ENCODE assay signal across 14 cellular contexts in genomic region chr1:150127464-150127863, GRCh38. TPM values are rescaled to one million over a fixed set of nuclear protein-coding genes. Genes with fewer than 3 reads are reported as not detected.
A peak's percentile ranks its signal among the peaks of the same experiment; 100 is the strongest.
DNase-seq lines count a peak whose midpoint lies in the region; ATAC-seq and TF ChIP-seq lines count a peak whose summit lies in the region.
"Had no signal": no experiment of that assay in that cellular context is flagged by ENCODE, and none has a peak within 500 bp of the region (broad histone marks: within the 10 kb centered on the region; RNA-seq: fewer than 3 reads in every experiment).

No MANE protein-coding gene starts in this region.

- no peaks in the 10 kb centered on the region for H3K9me3 Mint-ChIP-seq in activated naive CD8-positive, alpha-beta T cell treated with anti-CD3 and anti-CD28 coated beads, Interleukin-2, amount 50 U/mL, for 24 hours
- H3K9me3 Mint-ChIP-seq in activated naive CD8-positive, alpha-beta T cell treated with anti-CD3 and anti-CD28 coated beads for 36 hours = no peaks in the 10 kb centered on the region
- H3K9me3 Mint-ChIP-seq in activated B cell treated with CpG ODN at 0.5 μM for 24 hours = no peaks in the 10 kb centered on the region
- H3K9me3 Mint-ChIP-seq: CD8-positive, alpha-beta memory T cell; GM23338 had no signal

- TF ChIP-seq CTCF in activated B cell treated with CpG ODN at 0.5 μM for 24 hours (IDR thresholded peaks at IDR 0.05) = no peak
- TF ChIP-seq CTCF in left lung (IDR thresholded peaks at IDR 0.05) = no peak
- no peak for TF ChIP-seq CTCF in foreskin keratinocyte (conservative IDR thresholded peaks at IDR 0.05)

- H3K36me3 Mint-ChIP-seq in activated naive CD8-positive, alpha-beta T cell treated with anti-CD3 and anti-CD28 coated beads, Interleukin-2, amount 50 U/mL, for 24 hours (ENCODE audit: low read depth) = peaks cover 8% of the 10 kb centered on the region
- peaks cover 5% of the 10 kb centered on the region for H3K36me3 Mint-ChIP-seq in activated naive CD8-positive, alpha-beta T cell treated with anti-CD3 and anti-CD28 coated beads for 36 hours
- peaks cover 4% of the 10 kb centered on the region for H3K36me3 Mint-ChIP-seq in activated B cell treated with CpG ODN at 0.5 μM for 24 hours (ENCODE audit: low read depth)

- CTCF ChIA-PET in activated B cell treated with CpG ODN at 0.5 μM for 24 hours (lab: Charles Lee) = interaction anchor here (1.1 to 2.1 kb wide), 4 partner anchors 23 to 165 kb away, joined by 3 to 5 read pairs (median 4); no protein-coding TSS in a partner anchor

- no peak for DNase-seq in activated naive CD8-positive, alpha-beta T cell treated with anti-CD3 and anti-CD28 coated beads, Interleukin-2, amount 50 U/mL, for 24 hours
- no peak for DNase-seq in activated naive CD8-positive, alpha-beta T cell treated with anti-CD3 and anti-CD28 coated beads for 36 hours
- DNase-seq in activated B cell treated with CpG ODN at 0.5 μM for 24 hours = no peak
- no peak for DNase-seq in left lung
- no peak for DNase-seq in cardiac septum (ENCODE audit: low spot score)
- DNase-seq in foreskin keratinocyte = no peak
- DNase-seq: Caco-2; CD8-positive, alpha-beta memory T cell; DND-41; GDM1; H7 had no signal

- H3K4me3 Mint-ChIP-seq in activated naive CD8-positive, alpha-beta T cell treated with anti-CD3 and anti-CD28 coated beads, Interleukin-2, amount 50 U/mL, for 24 hours = no peak overlapping the region
- no peak overlapping the region for H3K4me3 Mint-ChIP-seq in activated naive CD8-positive, alpha-beta T cell treated with anti-CD3 and anti-CD28 coated beads for 36 hours
- H3K4me3 Mint-ChIP-seq in activated B cell treated with CpG ODN at 0.5 μM for 24 hours = no peak overlapping the region
- H3K4me3 Mint-ChIP-seq: CD8-positive, alpha-beta memory T cell; GM23338 had no signal

- H3K27ac Mint-ChIP-seq in activated naive CD8-positive, alpha-beta T cell treated with anti-CD3 and anti-CD28 coated beads, Interleukin-2, amount 50 U/mL, for 24 hours = peak overlapping the region; percentile 35
- H3K27ac Mint-ChIP-seq in activated naive CD8-positive, alpha-beta T cell treated with anti-CD3 and anti-CD28 coated beads for 36 hours = no peak overlapping the region
- peak overlapping the region; percentile 18 for H3K27ac Mint-ChIP-seq in activated B cell treated with CpG ODN at 0.5 μM for 24 hours
- H3K27ac Mint-ChIP-seq: GM23338 had no signal

- H3K4me1 ChIP-seq in left lung (no peaks in the 10 kb centered on the region), foreskin keratinocyte (peaks cover 2% of the 10 kb centered on the region)
- H3K4me1 ChIP-seq: A549, BLaER1, Caco-2 had no signal

- H3K27ac ChIP-seq in left lung = no peak overlapping the region
- no peak overlapping the region for H3K27ac ChIP-seq in foreskin keratinocyte
- H3K27ac ChIP-seq: A549, BLaER1 had no signal

- H3K4me3 ChIP-seq in left lung = no peak overlapping the region
- H3K4me3 ChIP-seq: A549, BLaER1, GM23338 had no signal

- intact Hi-C loops in activated B cell treated with CpG ODN at 0.5 μM for 24 hours (cut with micrococcal nuclease) (loop anchor here (2.0 kb wide), 1 partner anchor 13 kb away; no protein-coding TSS in a partner anchor), left lung (cut with DNase I) (no loop called here), cardiac septum (cut with DNase I) (no loop called here)

- no peaks in the 10 kb centered on the region for H3K36me3 ChIP-seq in left lung
- H3K36me3 ChIP-seq: BLaER1 had no signal

- H3K27me3 ChIP-seq in left lung = no peaks in the 10 kb centered on the region
- no peaks in the 10 kb centered on the region for H3K27me3 ChIP-seq in foreskin keratinocyte
- H3K27me3 ChIP-seq: BLaER1 had no signal

- H3K4me1 Mint-ChIP-seq in activated naive CD8-positive, alpha-beta T cell treated with anti-CD3 and anti-CD28 coated beads, Interleukin-2, amount 50 U/mL, for 24 hours = peaks cover 16% of the 10 kb centered on the region
- peaks cover 6% of the 10 kb centered on the region for H3K4me1 Mint-ChIP-seq in activated naive CD8-positive, alpha-beta T cell treated with anti-CD3 and anti-CD28 coated beads for 36 hours
- peaks cover 14% of the 10 kb centered on the region for H3K4me1 Mint-ChIP-seq in activated B cell treated with CpG ODN at 0.5 μM for 24 hours
- H3K4me1 Mint-ChIP-seq: GM23338 had no signal

- no peak for ATAC-seq in activated naive CD8-positive, alpha-beta T cell treated with anti-CD3 and anti-CD28 coated beads, Interleukin-2, amount 50 U/mL, for 24 hours
- ATAC-seq in activated B cell treated with CpG ODN at 0.5 μM for 24 hours (ENCODE audit: low read depth) (no peak), left lung (peak; percentile 46), foreskin keratinocyte (no peak)
- ATAC-seq: A549, GM23338 had no signal

- POLR2A ChIA-PET in activated B cell treated with CpG ODN at 0.5 μM for 24 hours (lab: Charles Lee) = interaction anchor here (0.8 to 1.4 kb wide), 5 partner anchors 9 to 32 kb away, joined by 3 to 5 read pairs (median 3); partner anchors contain the start of gene PLEKHO1

- H3K27me3 Mint-ChIP-seq in activated naive CD8-positive, alpha-beta T cell treated with anti-CD3 and anti-CD28 coated beads, Interleukin-2, amount 50 U/mL, for 24 hours = no peaks in the 10 kb centered on the region
- H3K27me3 Mint-ChIP-seq in activated naive CD8-positive, alpha-beta T cell treated with anti-CD3 and anti-CD28 coated beads for 36 hours = no peaks in the 10 kb centered on the region
- no peaks in the 10 kb centered on the region for H3K27me3 Mint-ChIP-seq in activated B cell treated with CpG ODN at 0.5 μM for 24 hours
- H3K27me3 Mint-ChIP-seq: CD8-positive, alpha-beta memory T cell had no signal

- no peaks in the 10 kb centered on the region for H3K9me3 ChIP-seq in left lung
- H3K9me3 ChIP-seq: A549, BLaER1, Caco-2 had no signal

RNA-seq across cellular contexts. Expression of gene PLEKHO1, which starts 22.3 kb away (rescaled TPM):
- total RNA-seq in activated naive CD8-positive, alpha-beta T cell treated with anti-CD3 and anti-CD28 coated beads for 36 hours = 10 to 100 TPM; 14.9 to 15.5 TPM
- 195 and 208 TPM in 2 replicates for total RNA-seq in activated B cell treated with CpG ODN at 0.5 μM for 24 hours
- 10 to 100 TPM; 35.3 to 51.2 TPM for total RNA-seq in left lung
- 88.8 TPM for total RNA-seq in cardiac septum
- total RNA-seq in foreskin keratinocyte = 12.6 and 14.1 TPM in 2 replicates
- 19.2 and 23.3 TPM in 2 replicates for polyA plus RNA-seq in foreskin keratinocyte

RNA-seq across cellular contexts. Expression of gene VPS45, which starts 59.9 kb away (rescaled TPM):
- 10 to 100 TPM; 22.9 to 23.0 TPM for total RNA-seq in activated naive CD8-positive, alpha-beta T cell treated with anti-CD3 and anti-CD28 coated beads for 36 hours
- total RNA-seq in activated B cell treated with CpG ODN at 0.5 μM for 24 hours = 39.0 and 46.0 TPM in 2 replicates
- 10 to 100 TPM; 36.7 to 41.7 TPM for total RNA-seq in left lung
- total RNA-seq in cardiac septum = 71.6 TPM
- total RNA-seq in foreskin keratinocyte = 24.8 and 28.3 TPM in 2 replicates
- 17.3 and 18.7 TPM in 2 replicates for polyA plus RNA-seq in foreskin keratinocyte
